ENCODE assay signal across 27 cellular contexts in the genomic region with DNA sequence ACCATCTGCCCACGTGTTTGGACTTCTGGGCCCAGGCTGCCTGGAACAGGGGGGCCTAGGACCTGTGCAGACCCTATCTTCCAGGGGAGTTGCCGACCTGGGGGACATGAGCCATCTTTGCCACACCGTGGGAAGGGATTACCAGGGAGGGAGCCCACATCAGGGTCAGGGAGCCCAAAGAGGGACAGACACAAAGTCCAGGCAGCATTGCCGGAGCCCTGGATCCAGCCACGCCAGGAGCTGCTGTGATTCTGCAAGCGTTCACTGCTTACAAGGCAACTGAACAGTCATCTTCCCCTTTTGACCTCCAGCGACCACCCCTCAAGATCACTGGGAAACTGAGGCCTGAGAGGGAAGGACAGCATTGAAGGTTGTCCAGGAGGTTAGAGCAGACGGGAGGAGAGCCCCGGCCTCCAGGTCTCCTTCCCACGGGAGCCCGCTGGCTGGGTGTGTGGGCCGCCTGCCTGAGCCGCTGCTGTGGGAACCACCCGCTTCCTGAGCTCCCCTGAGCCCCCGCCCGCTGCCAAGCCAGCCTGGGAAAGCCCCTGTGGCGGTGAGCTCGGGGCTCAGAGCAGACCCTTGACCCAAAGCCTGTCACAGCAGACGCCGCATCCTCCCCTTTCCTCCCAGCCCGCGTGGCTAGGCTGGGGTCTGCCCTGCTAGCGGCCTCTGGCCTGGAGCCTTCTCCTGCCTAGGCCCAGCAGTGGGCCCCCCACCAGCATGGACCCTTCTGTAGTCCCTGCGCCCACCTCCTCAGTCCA. TPM values are rescaled to one million over a fixed set of nuclear protein-coding genes. Genes with fewer than 3 reads are reported as not detected.
A peak's percentile ranks its signal among the peaks of the same experiment; 100 is the strongest.
DNase-seq lines count a peak whose midpoint lies in the region; ATAC-seq, FAIRE-seq and TF ChIP-seq lines count a peak whose summit lies in the region.
"Had no signal": no experiment of that assay in that cellular context is flagged by ENCODE, and none has a peak within 500 bp of the region (broad histone marks: within the 10 kb centered on the region; RNA-seq: fewer than 3 reads in every experiment).

No MANE protein-coding gene starts in this region.

- no peak overlapping the region for H2AFZ ChIP-seq in HepG2 (ENCODE audit: low read length)

- ATAC-seq in HepG2 (no peak), right lobe of liver (no peak)
- ATAC-seq: A549; activated CD8-positive, alpha-beta memory T cell treated with anti-CD3 and anti-CD28 coated beads, Interleukin-2, amount 10 ng/mL, durations not matched to agents 7 days and 5 days; activated T-cell treated with anti-CD3 and anti-CD28 coated beads, Interleukin-2, amount 50 U/mL, for 4 hours; effector memory CD8-positive, alpha-beta T cell had no signal

- H3K27ac ChIP-seq in HepG2 (ENCODE audit: extremely low read length, insufficient read depth, low read length) = no peak overlapping the region
- H3K27ac ChIP-seq in right lobe of liver = no peak overlapping the region
- H3K27ac ChIP-seq in SJSA1 = peak overlapping the region; percentile 3
- H3K27ac ChIP-seq: ascending aorta, cardiac muscle cell, colonic mucosa had no signal

- H3K4me3 ChIP-seq in HepG2 (replicated peaks in 1 of 3; ENCODE audit: insufficient read depth in 1 of 3, low read depth in 2 of 3, low read length in 3 of 3) (no peak overlapping the region), right lobe of liver (no peak overlapping the region), SJSA1 (no peak overlapping the region)
- H3K4me3 ChIP-seq: A549, ascending aorta, cardiac muscle cell, colonic mucosa, right atrium auricular region, tibial artery had no signal

- no peak overlapping the region for H3K4me2 ChIP-seq in HepG2 (ENCODE audit: low read depth, low read length)
- H3K4me2 ChIP-seq: A549 had no signal

- H4K20me1 ChIP-seq in HepG2 (ENCODE audit: insufficient read depth, low read length) = no peaks in the 10 kb centered on the region

- no peak for TF ChIP-seq EP300 in HepG2 (IDR thresholded peaks at IDR 0.05; ENCODE audit: low read depth in 2 of 2, low read length in 2 of 2)
- no peak for TF ChIP-seq EP300 in HepG2 (CRISPR knock-in tag; IDR thresholded peaks at IDR 0.05; ENCODE audit: borderline replicate concordance)

- in situ Hi-C loops in HepG2 (cut with HindIII; ENCODE audit: extremely low pct_ligation_motif_present, low pct_unique_long_range_greater_than_20kb) = no loop called here

- intact Hi-C loops in HepG2 (cut with micrococcal nuclease; ENCODE audit: unreplicated experiment) = no loop called here
- intact Hi-C loops in right lobe of liver (cut with DNase I) = no loop called here

- no CpG with 5 or more reads among the region's 24 CpGs for WGBS in HepG2 (ENCODE audit: low lambda C conversion rate)
- WGBS in right lobe of liver (ENCODE audit: insufficient coverage, low coverage, low lambda C conversion rate, missing lambda C conversion rate) = 90% methylated on average over 4 of the region's 24 CpGs

- no peak for FAIRE-seq in HepG2 (lab: Jason Lieb, UNC)
- FAIRE-seq: A549 had no signal

- TF ChIP-seq POLR2A in HepG2 (IDR thresholded peaks at IDR 0.05; ENCODE audit: insufficient read depth in 1 of 2, low read depth in 2 of 2, low read length in 2 of 2) (no peak), right lobe of liver (IDR thresholded peaks at IDR 0.05) (no peak)

- peaks cover 14% of the 10 kb centered on the region for H3K4me1 ChIP-seq in HepG2 (ENCODE audit: insufficient read depth, low read length)
- peaks cover 0 to 45% (median 10%) of the 10 kb centered on the region in 4 donors for H3K4me1 ChIP-seq in right lobe of liver
- peaks cover 73% of the 10 kb centered on the region for H3K4me1 ChIP-seq in SJSA1 (replicated peaks)
- H3K4me1 ChIP-seq: colonic mucosa had no signal

- POLR2A ChIA-PET in HepG2 (lab: Yijun Ruan, JAX) = interaction anchor here (0.8 kb wide), 1 partner anchor 9 kb away, joined by 3 read pairs; no protein-coding TSS in a partner anchor

- H3K9ac ChIP-seq in HepG2 (ENCODE audit: insufficient read depth, low read depth, low read length) = no peak overlapping the region

- H3K27me3 ChIP-seq in HepG2 (ENCODE audit: control insufficient read depth in 1 of 2, insufficient read depth in 2 of 2, low read length in 2 of 2) (peaks cover 25 to 57% of the 10 kb centered on the region in 2 experiments), right lobe of liver (no peaks in the 10 kb centered on the region), SJSA1 (replicated peaks) (0 out of 2 replicates have a peak, but pooled peaks cover 3% of the 10 kb centered on the region)
- H3K27me3 ChIP-seq: ascending aorta, cardiac muscle cell, colonic mucosa, right atrium auricular region, tibial artery had no signal

- TF ChIP-seq CTCF in HepG2 (CRISPR knock-in tag; IDR thresholded peaks at IDR 0.05) (no peak), right lobe of liver (IDR thresholded peaks at IDR 0.05) (no peak)

- BruUV-seq in HepG2 (replicated peaks; lab: Mats Ljungman, UMichigan) = no TSS peak

- H3K36me3 ChIP-seq in HepG2 (replicated peaks in 1 of 2; ENCODE audit: control insufficient read depth in 1 of 2, insufficient read depth in 2 of 2, low read length in 2 of 2) (no peaks in the 10 kb centered on the region), right lobe of liver (no peaks in the 10 kb centered on the region), SJSA1 (peaks cover 45% of the 10 kb centered on the region)
- H3K36me3 ChIP-seq: ascending aorta, cardiac muscle cell, colonic mucosa, right atrium auricular region, tibial artery had no signal

- CTCF ChIA-PET in HepG2 (lab: Yijun Ruan, JAX; ENCODE audit: low intra/inter-chr PET ratio, low total read pairs) = no interaction called here

- H3K9me3 ChIP-seq in HepG2 (ENCODE audit: low read length) = peaks cover 10% of the 10 kb centered on the region
- H3K9me3 ChIP-seq in right lobe of liver = no peaks in the 10 kb centered on the region
- peaks cover 23% of the 10 kb centered on the region for H3K9me3 ChIP-seq in SJSA1 (replicated peaks)
- H3K9me3 ChIP-seq: ascending aorta, colonic mucosa, right atrium auricular region, tibial artery had no signal

- H3K79me2 ChIP-seq in HepG2 (ENCODE audit: insufficient read depth, low read length) = no peaks in the 10 kb centered on the region

- no peak for DNase-seq in HepG2 (ENCODE audit: low spot score)
- no peak for DNase-seq in right lobe of liver
- DNase-seq in SJSA1 (ENCODE audit: low read depth in 1 of 2, low spot score in 2 of 2) = peak in 1 of 2 experiments; percentile 51
- DNase-seq in left kidney (ENCODE audit: low read depth, low spot score) = peak; percentile 59
- DNase-seq in retina = peak; percentile 63
- DNase-seq in SIG-M5 treated with dmso at 0.1 percent for 504 hours (lab: John Stamatoyannopoulos, UW; ENCODE audit: unreplicated experiment) = no peak
- DNase-seq in HUDEP-2 (lab: John Stamatoyannopoulos, UW; ENCODE audit: unreplicated experiment in 76 of 76) = no peak
- no peak for DNase-seq in COLO668 (lab: John Stamatoyannopoulos, UW; ENCODE audit: unreplicated experiment)
- DNase-seq: activated B cell treated with CpG ODN at 0.5 μM for 24 hours; activated CD4-positive, alpha-beta T cell treated with anti-CD3 and anti-CD28 coated beads, Interleukin-2, amount 10 ng/mL, durations not matched to agents 7 days and 5 days; activated CD8-positive, alpha-beta memory T cell treated with anti-CD3 and anti-CD28 coated beads, Interleukin-2, amount 10 ng/mL, durations not matched to agents 7 days and 5 days; activated gamma-delta T cell treated with Interleukin-2 at 50 U/mL for 16 hours; activated naive CD8-positive, alpha-beta T cell treated with anti-CD3 and anti-CD28 coated beads, Interleukin-2, amount 10 ng/mL, durations not matched to agents 7 days and 5 days; activated T-cell treated with anti-CD3 and anti-CD28 coated beads, Interleukin-2, amount 50 U/mL, for 4 hours; AML-193; colonic mucosa; effector memory CD8-positive, alpha-beta T cell; HCEC 1CT; NCI-H1436 treated with DMSO at 0.1 percent for 48 hours; NCI-H2081 treated with DMSO at 0.1 percent for 48 hours; NCI-H226; NCI-H748 treated with DMSO at 0.1 percent for 48 hours; tibial artery had no signal

- TF ChIP-seq RAD21 in HepG2 (CRISPR knock-in tag; IDR thresholded peaks at IDR 0.05) = no peak

RNA-seq across cellular contexts. Expression of a gene that starts 17.1 kb away (rescaled TPM):
- total RNA-seq in HepG2 (2016; rRNA removed; fragmentation: Illumina TruSeq; extraction: Trizol) = 0.22 and 0.35 TPM in 2 replicates
- 0.18 and 0.20 TPM in 2 replicates for total RNA-seq in HepG2 (2016; cell fraction: cytosol; rRNA removed; fragmentation: Illumina TruSeq; extraction: Trizol; ENCODE audit: low read depth)
- 0.13 and 0.43 TPM in 2 replicates for total RNA-seq in HepG2 (2016; cell fraction: insoluble cytoplasmic fraction; rRNA removed; fragmentation: Illumina TruSeq; extraction: Trizol)
- total RNA-seq in HepG2 (2016; cell fraction: membrane; rRNA removed; fragmentation: Illumina TruSeq; extraction: Trizol) = 0.17 and 0.28 TPM in 2 replicates
- 0.69 and 1.3 TPM in 2 replicates for total RNA-seq in HepG2 (2016; cell fraction: nucleus; rRNA removed; fragmentation: Illumina TruSeq; extraction: Trizol)
- polyA plus RNA-seq in HepG2 (2011; rRNA removed) = 0.09 and 0.12 TPM in 2 replicates
- polyA plus RNA-seq in HepG2 (2011; cell fraction: cytosol; rRNA removed) = 0.04 and 0.11 TPM in 2 replicates
- polyA plus RNA-seq in HepG2 (2011; cell fraction: nucleus; rRNA removed) = 0.90 and 1.1 TPM in 2 replicates
- polyA plus RNA-seq in HepG2 (2012) = 0.09 and 0.31 TPM in 2 replicates
- 0.02 TPM in 2 replicates for polyA plus RNA-seq in HepG2 (2016; cell fraction: cytosol; fragmentation: Illumina TruSeq; extraction: Trizol; ENCODE audit: low read depth)
- 0.15 and 0.22 TPM in 2 replicates for polyA plus RNA-seq in HepG2 (2016; cell fraction: insoluble cytoplasmic fraction; fragmentation: Illumina TruSeq; extraction: Trizol; ENCODE audit: low read depth)
- 0.05 and 0.13 TPM in 2 replicates for polyA plus RNA-seq in HepG2 (2016; cell fraction: membrane; fragmentation: Illumina TruSeq; extraction: Trizol; ENCODE audit: low read depth)
- 1.3 and 1.9 TPM in 2 replicates for polyA plus RNA-seq in HepG2 (2016; cell fraction: nucleus; fragmentation: Illumina TruSeq; extraction: Trizol; ENCODE audit: insufficient read depth, low read depth)
- 0.54 and 4.7 TPM in 2 replicates for polyA minus RNA-seq in HepG2 (2011; rRNA and poly(A)+ RNA removed; ENCODE audit: low replicate concordance)
- polyA minus RNA-seq in HepG2 (2011; cell fraction: cytosol; rRNA and poly(A)+ RNA removed) = 0.44 and 0.99 TPM in 2 replicates
- 0.64 and 0.75 TPM in 2 replicates for polyA minus RNA-seq in HepG2 (2011; cell fraction: nucleus; rRNA and poly(A)+ RNA removed)
- total RNA-seq in right lobe of liver = 10 to 100 TPM; 17.4 to 26.2 (median 19.3) TPM
- total RNA-seq in SJSA1 (2014; rRNA removed; shearing (Covaris generic)) = 6.0 and 8.0 TPM in 2 replicates

Comparison
In these comparisons a context has a peak if more than half of its experiments do, and no peak if none do; other contexts are left out.
1. DNase-seq: peak in left kidney (single experiment) and retina (single experiment); none in HepG2 (single experiment), right lobe of liver (0 of 3), SIG-M5 treated with dmso at 0.1 percent for 504 hours (single experiment), HUDEP-2 (0 of 76) and COLO668 (single experiment).